Comparison of ENCODE assay signal across 8 cellular contexts in the genomic region with DNA sequence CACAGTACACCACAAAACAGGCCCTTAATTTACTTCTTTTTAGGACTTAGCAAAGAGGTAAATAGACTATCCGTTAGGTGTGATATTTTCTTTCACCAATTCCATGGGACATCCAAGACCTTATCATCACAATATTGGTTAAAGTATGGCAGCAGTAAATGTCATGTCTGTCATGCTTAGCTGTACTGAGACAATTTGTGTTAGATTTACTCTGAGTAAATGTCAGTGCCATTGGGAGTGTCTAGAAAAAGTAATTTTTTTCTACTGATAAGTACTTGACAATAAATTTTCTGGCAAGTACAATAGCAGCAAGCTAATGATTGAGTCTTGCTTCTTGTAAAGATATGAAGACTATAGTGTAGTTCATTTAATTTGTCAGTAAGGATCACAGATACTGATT.
"Had no signal": no experiment of that assay in that cellular context is flagged by ENCODE, and none has a peak within 500 bp of the region (broad histone marks: within the 10 kb centered on the region; RNA-seq: fewer than 3 reads in every experiment).

No MANE protein-coding gene starts in this region.

- ATAC-seq: HepG2, K562 had no signal

- H3K4me2 ChIP-seq: KMS-11 had no signal

- DNase-seq: IMR-90, KBM-7, KG1 had no signal

- H3K9ac ChIP-seq: KMS-11 had no signal

- H3K27ac ChIP-seq: HL-60, KMS-11 had no signal

- FAIRE-seq: HepG2, HTR-8/SVneo, K562 had no signal

- H3K4me3 ChIP-seq: K562 had no signal
